Comparison of ENCODE assay signal across 8 cellular contexts in the genomic region with DNA sequence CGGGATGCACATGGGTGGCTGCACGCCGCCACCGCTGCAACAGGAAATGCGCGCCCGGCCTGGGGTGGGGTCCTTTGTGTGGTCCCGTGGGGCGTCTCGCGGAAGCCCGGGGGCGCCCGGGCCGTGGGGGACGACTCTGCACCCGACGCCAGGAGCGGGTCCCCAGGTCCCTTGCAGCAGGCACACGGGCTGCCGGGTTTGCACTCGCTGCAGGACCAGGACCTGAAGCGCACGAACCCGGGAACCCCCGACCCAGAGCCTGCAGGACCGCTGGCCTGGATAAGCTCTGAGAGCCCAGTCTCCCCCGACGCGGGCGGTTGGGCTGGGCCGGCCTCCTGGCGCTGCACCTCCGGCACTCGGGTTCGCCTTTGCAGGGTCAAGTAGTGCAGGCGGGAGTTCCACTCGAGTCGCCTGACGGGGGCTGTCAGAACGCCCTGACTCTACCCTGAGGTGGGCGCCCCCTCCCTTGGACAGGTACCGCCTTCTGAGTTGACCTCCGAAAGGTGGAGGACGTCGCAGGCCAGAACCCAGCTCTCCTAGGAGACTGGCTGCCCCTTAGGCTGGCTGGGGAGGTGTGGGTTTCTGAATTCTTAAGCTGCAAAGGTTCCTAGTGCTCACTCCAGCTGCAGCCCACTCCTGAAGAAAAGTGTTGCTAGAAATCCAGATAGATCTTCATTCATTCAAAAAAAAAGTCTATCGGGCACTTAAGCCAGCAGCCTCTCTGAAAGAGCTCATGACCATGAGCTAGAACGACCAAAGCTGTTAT.
A peak's percentile ranks its signal among the peaks of the same experiment; 100 is the strongest.
DNase-seq lines count a peak whose midpoint lies in the region; ATAC-seq and TF ChIP-seq lines count a peak whose summit lies in the region.

No MANE protein-coding gene starts in this region.

- H3K36me3 ChIP-seq in upper lobe of left lung = no peaks in the 10 kb centered on the region

- DNase-seq in AG08395 (ENCODE audit: low spot score) (peak; percentile 18), LNCaP clone FGC (ENCODE audit: low read depth) (no peak), lung microvascular endothelial cell (ENCODE audit: low read depth in 2 of 2) (peak; percentile 31 to 37), upper lobe of left lung (no peak), KG1 (lab: John Stamatoyannopoulos, UW) (no peak), GM10248 (ENCODE audit: extremely low spot score) (no peak)
- DNase-seq in central memory CD8-positive, alpha-beta T cell (ENCODE audit: low spot score in 2 of 2) = no peak

- CTCF ChIA-PET in GM10248 (lab: Yijun Ruan, JAX) = interaction anchor here (0.8 to 2.5 kb wide), 6 partner anchors 8 to 201 kb away, joined by 3 to 15 read pairs (median 4); a partner anchor contains a TSS

- H3K27me3 Mint-ChIP-seq in central memory CD8-positive, alpha-beta T cell = no peaks in the 10 kb centered on the region

- no peaks in the 10 kb centered on the region for H3K9me3 Mint-ChIP-seq in central memory CD8-positive, alpha-beta T cell

- peak overlapping the region; percentile 48 for H3K4me3 Mint-ChIP-seq in central memory CD8-positive, alpha-beta T cell

- peak overlapping the region in 3 of 4 donors; percentile 11 to 69 (median 39) for H3K27ac ChIP-seq in upper lobe of left lung

- TF ChIP-seq CTCF in LNCaP clone FGC (IDR thresholded peaks at IDR 0.05; ENCODE audit: control insufficient read depth, extremely low read depth, insufficient read depth) (no peak), upper lobe of left lung (IDR thresholded peaks at IDR 0.05) (no peak), GM10248 (IDR thresholded peaks at IDR 0.05; ENCODE audit: control extremely low read depth, extremely low read depth, low read depth, missing control alignments) (no peak)

- peaks cover 8% of the 10 kb centered on the region for H3K36me3 Mint-ChIP-seq in central memory CD8-positive, alpha-beta T cell (ENCODE audit: insufficient read depth)

- H3K27me3 ChIP-seq in upper lobe of left lung = no peaks in the 10 kb centered on the region

- peak; percentile 9 for ATAC-seq in GM18517 (IDR thresholded peaks at IDR 0.05; ENCODE audit: unreplicated experiment)
- ATAC-seq in central memory CD8-positive, alpha-beta T cell (replicated peaks; ENCODE audit: extremely low read depth, poor library complexity, severe bottlenecking) = no peak
- peak; percentile 32 to 51 for ATAC-seq in upper lobe of left lung (ENCODE audit: low FRiP score in 2 of 2)

- 16 to 59% methylated on average over 2 to 20 of the region's 48 CpGs for WGBS in upper lobe of left lung, 2 donors

- no peak for TF ChIP-seq EP300 in upper lobe of left lung (IDR thresholded peaks at IDR 0.05)

- H3K27ac Mint-ChIP-seq in central memory CD8-positive, alpha-beta T cell (ENCODE audit: low read depth) = peak overlapping the region; percentile 13

- H3K9me3 ChIP-seq in upper lobe of left lung = no peaks in the 10 kb centered on the region

- H3K4me1 Mint-ChIP-seq in central memory CD8-positive, alpha-beta T cell = peaks cover 28% of the 10 kb centered on the region

- POLR2A ChIA-PET in GM10248 (lab: Yijun Ruan, JAX) = interaction anchor here (0.6 kb wide), 1 partner anchor 138 kb away, joined by 4 read pairs; no protein-coding TSS in a partner anchor

- peaks cover 19 to 49% (median 42%) of the 10 kb centered on the region in 4 donors for H3K4me1 ChIP-seq in upper lobe of left lung

- TF ChIP-seq POLR2A in upper lobe of left lung (IDR thresholded peaks at IDR 0.05) = no peak

- peak overlapping the region; percentile 56 for H3K4me3 ChIP-seq in LNCaP clone FGC (ENCODE audit: low read depth, low read length)
- peak overlapping the region; percentile 36 to 86 (median 80) for H3K4me3 ChIP-seq in upper lobe of left lung

Comparison
In these comparisons a context has a peak if more than half of its experiments do, and no peak if none do; other contexts are left out.
1. DNase-seq: peak in AG08395 (single experiment) and lung microvascular endothelial cell (2 of 2); none in LNCaP clone FGC (single experiment), central memory CD8-positive, alpha-beta T cell (0 of 2), upper lobe of left lung (0 of 2), KG1 (single experiment) and GM10248 (single experiment).